In genomic region chr15:85494035-85494793, GRCh38 we compare ENCODE assay signal across 1 cellular context.
TF ChIP-seq lines count a peak whose summit lies in the region.

No MANE protein-coding gene starts in this region.

TF ChIP-seq in IMR-90, 13 proteins besides CTCF, POLR2A, EP300 and RAD21 (continued from another document):
- TF ChIP-seq CHD1 (IDR thresholded peaks at IDR 0.05; ENCODE audit: low read depth, low read length) (no peak), RFX5 (IDR thresholded peaks at IDR 0.05; ENCODE audit: low read depth, low read length) (no peak), MAZ (IDR thresholded peaks at IDR 0.05; ENCODE audit: borderline replicate concordance, low read depth, low read length) (no peak), MAFK (IDR thresholded peaks at IDR 0.05; ENCODE audit: low read depth, low read length) (peak; percentile 67), NFE2L2 (IDR thresholded peaks at IDR 0.05; ENCODE audit: low read depth, low read length) (peak; percentile 93), CEBPB (IDR thresholded peaks at IDR 0.05; ENCODE audit: low read depth, low read length) (no peak)
